2 cellular contexts compared by ENCODE assay signal in the genomic region with DNA sequence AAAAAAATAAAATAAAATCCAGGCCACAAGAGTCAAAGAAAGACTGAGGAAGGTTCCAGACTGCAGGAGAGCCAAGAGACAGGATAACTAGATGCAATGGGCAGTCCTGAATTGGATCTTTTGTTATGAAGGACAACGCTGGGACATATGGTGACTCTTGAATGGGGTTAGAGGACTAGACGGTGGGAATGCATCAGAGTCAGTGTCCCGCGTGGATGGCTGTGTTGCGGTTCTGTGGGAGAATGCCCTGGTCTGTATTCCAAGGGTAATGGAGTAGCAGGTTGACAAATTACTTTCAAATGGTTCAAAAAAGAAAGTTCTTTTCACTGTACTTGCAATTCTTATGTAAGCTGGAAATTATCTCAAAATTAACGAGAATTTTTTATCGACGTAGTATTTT.
TF ChIP-seq lines count a peak whose summit lies in the region.

No MANE protein-coding gene starts in this region.

TF ChIP-seq in A549, 52 proteins besides CTCF, POLR2A, EP300 and RAD21:
- TF ChIP-seq FOSL2 (IDR thresholded peaks at IDR 0.05), result no peak
- TF ChIP-seq FOSL2 (CRISPR knock-in tag; IDR thresholded peaks at IDR 0.05), result no peak
- TF ChIP-seq, protein P1, sequence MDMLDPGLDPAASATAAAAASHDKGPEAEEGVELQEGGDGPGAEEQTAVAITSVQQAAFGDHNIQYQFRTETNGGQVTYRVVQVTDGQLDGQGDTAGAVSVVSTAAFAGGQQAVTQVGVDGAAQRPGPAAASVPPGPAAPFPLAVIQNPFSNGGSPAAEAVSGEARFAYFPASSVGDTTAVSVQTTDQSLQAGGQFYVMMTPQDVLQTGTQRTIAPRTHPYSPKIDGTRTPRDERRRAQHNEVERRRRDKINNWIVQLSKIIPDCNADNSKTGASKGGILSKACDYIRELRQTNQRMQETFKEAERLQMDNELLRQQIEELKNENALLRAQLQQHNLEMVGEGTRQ (IDR thresholded peaks at IDR 0.05), result no peak
- no peak for TF ChIP-seq EHF (CRISPR knock-in tag; IDR thresholded peaks at IDR 0.05)
- no peak for TF ChIP-seq CBX8 (IDR thresholded peaks at IDR 0.05)
- no peak for TF ChIP-seq FOSB (CRISPR knock-in tag; IDR thresholded peaks at IDR 0.05)
- no peak for TF ChIP-seq ZC3H11A (IDR thresholded peaks at IDR 0.05)
- no peak for TF ChIP-seq HOXA7 (CRISPR knock-in tag; IDR thresholded peaks at IDR 0.05)
- TF ChIP-seq SREBF2 (IDR thresholded peaks at IDR 0.05), result no peak
- no peak for TF ChIP-seq EHMT2 (IDR thresholded peaks at IDR 0.05; ENCODE audit: low read depth)
- no peak for TF ChIP-seq GATA3 (IDR thresholded peaks at IDR 0.05; ENCODE audit: borderline replicate concordance)
- TF ChIP-seq RFX5 (IDR thresholded peaks at IDR 0.05), result no peak
- no peak for TF ChIP-seq CHD4 (IDR thresholded peaks at IDR 0.05; ENCODE audit: borderline replicate concordance)
- TF ChIP-seq MAZ (IDR thresholded peaks at IDR 0.05; ENCODE audit: borderline replicate concordance, low read depth, low read length), result no peak
- no peak for TF ChIP-seq SMC3 (IDR thresholded peaks at IDR 0.05)

TF ChIP-seq in IMR-90, 13 proteins besides CTCF, POLR2A, EP300 and RAD21 (continued from another document):
- TF ChIP-seq NFE2L2 (IDR thresholded peaks at IDR 0.05; ENCODE audit: low read depth, low read length), result no peak
- TF ChIP-seq, protein P1 (IDR thresholded peaks at IDR 0.05; ENCODE audit: low read depth, low read length), result no peak
- no peak for TF ChIP-seq MXI1 (IDR thresholded peaks at IDR 0.05; ENCODE audit: borderline replicate concordance, low read depth, low read length)
- no peak for TF ChIP-seq RCOR1 (IDR thresholded peaks at IDR 0.05; ENCODE audit: insufficient replicate concordance, low read length)
- TF ChIP-seq MAZ (IDR thresholded peaks at IDR 0.05; ENCODE audit: borderline replicate concordance, low read depth, low read length), result no peak
- TF ChIP-seq, protein P2, sequence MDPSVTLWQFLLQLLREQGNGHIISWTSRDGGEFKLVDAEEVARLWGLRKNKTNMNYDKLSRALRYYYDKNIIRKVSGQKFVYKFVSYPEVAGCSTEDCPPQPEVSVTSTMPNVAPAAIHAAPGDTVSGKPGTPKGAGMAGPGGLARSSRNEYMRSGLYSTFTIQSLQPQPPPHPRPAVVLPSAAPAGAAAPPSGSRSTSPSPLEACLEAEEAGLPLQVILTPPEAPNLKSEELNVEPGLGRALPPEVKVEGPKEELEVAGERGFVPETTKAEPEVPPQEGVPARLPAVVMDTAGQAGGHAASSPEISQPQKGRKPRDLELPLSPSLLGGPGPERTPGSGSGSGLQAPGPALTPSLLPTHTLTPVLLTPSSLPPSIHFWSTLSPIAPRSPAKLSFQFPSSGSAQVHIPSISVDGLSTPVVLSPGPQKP (IDR thresholded peaks at IDR 0.05; ENCODE audit: borderline replicate concordance, low read depth, low read length), result no peak
- TF ChIP-seq CHD1 (IDR thresholded peaks at IDR 0.05; ENCODE audit: low read depth, low read length), result no peak
- TF ChIP-seq BHLHE40 (IDR thresholded peaks at IDR 0.05; ENCODE audit: low read depth, low read length), result no peak
- no peak for TF ChIP-seq MAFK (IDR thresholded peaks at IDR 0.05; ENCODE audit: low read depth, low read length)
- TF ChIP-seq SMC3 (IDR thresholded peaks at IDR 0.05; ENCODE audit: low read depth, low read length), result no peak
- TF ChIP-seq FOS (IDR thresholded peaks at IDR 0.05; ENCODE audit: low read depth, low read length), result no peak
- TF ChIP-seq RFX5 (IDR thresholded peaks at IDR 0.05; ENCODE audit: low read depth, low read length), result no peak
